8 cellular contexts compared by ENCODE assay signal in the genomic region with DNA sequence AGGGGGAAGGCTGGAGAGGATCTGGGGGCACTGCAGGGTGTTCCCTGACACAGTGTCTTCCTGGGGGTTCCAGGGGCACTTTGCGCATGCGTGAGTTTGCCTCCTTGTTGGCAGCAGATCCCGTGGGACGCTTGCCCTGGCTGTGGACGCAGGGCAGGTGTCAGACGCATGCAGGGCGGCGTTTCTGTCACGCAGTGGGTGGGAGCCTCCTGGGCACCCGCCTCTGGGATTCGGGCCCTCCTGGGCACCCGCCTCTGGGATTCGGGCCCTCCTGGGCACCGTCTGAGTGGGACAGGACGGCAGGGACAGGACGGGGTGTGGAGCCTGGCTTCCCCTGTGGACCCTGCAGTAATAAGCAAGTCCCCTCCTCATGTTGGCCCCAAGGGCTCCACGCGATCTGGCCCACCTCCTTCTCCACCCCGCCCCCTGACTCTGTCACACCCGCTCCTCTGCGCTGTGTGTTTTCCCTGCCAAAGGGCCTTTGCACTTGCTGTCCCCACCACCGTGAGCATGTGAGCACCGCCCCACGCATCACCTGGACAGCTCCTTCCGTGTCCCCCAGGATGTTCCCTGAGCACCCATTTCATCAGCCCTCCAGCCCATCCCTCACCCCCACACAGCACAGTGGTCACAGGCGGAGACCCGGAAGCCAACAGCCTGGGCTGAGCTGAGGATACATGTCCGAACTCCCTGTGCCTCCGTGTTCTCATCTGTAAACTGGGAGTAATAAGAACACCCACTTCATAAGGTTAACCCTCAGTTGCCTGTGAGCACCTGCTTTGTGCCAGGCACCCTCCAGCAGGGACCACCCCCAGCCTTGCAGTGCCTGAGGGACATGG. TPM values are rescaled to one million over a fixed set of nuclear protein-coding genes. Genes with fewer than 3 reads are reported as not detected.
DNase-seq lines count a peak whose midpoint lies in the region; ATAC-seq and TF ChIP-seq lines count a peak whose summit lies in the region.

No MANE protein-coding gene starts in this region.

- peak; percentile 77 for DNase-seq in DMS53 treated with DMSO at 0.1 percent for 48 hours (lab: John Stamatoyannopoulos, UW; ENCODE audit: unreplicated experiment)
- peak; percentile 40 for DNase-seq in NCI-H2227 treated with DMSO at 0.1 percent for 48 hours (lab: John Stamatoyannopoulos, UW)
- no peak for DNase-seq in esophagus squamous epithelium (lab: John Stamatoyannopoulos, UW)
- DNase-seq in sigmoid colon: peak; percentile 87
- DNase-seq in naive thymus-derived CD4-positive, alpha-beta T cell: no peak
- no peak for DNase-seq in stimulated activated naive CD4-positive, alpha-beta T cell treated with Interleukin-2 at 50 U/mL for 16 hours (lab: John Stamatoyannopoulos, UW)
- DNase-seq in NCI-H1048 (lab: John Stamatoyannopoulos, UW): no peak

- CTCF ChIA-PET in naive thymus-derived CD4-positive, alpha-beta T cell (lab: Charles Lee): no interaction called here

- intact Hi-C loops in esophagus squamous epithelium (cut with DNase I): no loop called here
- intact Hi-C loops in sigmoid colon (cut with DNase I): loop anchor here (5.0 to 10.0 kb wide), 2 partner anchors 115 to 728 kb away; a partner anchor contains a TSS
- intact Hi-C loops in naive thymus-derived CD4-positive, alpha-beta T cell (cut with micrococcal nuclease): loop anchor here in 1 of 2 donors (5.0 to 10.0 kb wide), 2 partner anchors 115 to 228 kb away; a partner anchor contains a TSS

- H3K36me3 Mint-ChIP-seq in naive thymus-derived CD4-positive, alpha-beta T cell: no peaks in the 10 kb centered on the region

- peaks cover 27 to 72% (median 41%) of the 10 kb centered on the region in 3 donors for H3K4me1 ChIP-seq in esophagus squamous epithelium
- peaks cover 0 to 46% (median 42%) of the 10 kb centered on the region in 4 donors for H3K4me1 ChIP-seq in sigmoid colon
- H3K4me1 ChIP-seq in naive thymus-derived CD4-positive, alpha-beta T cell (ENCODE audit: control insufficient read depth in 2 of 2, insufficient read depth in 2 of 2, low read length in 2 of 2): peaks cover 0 to 19% of the 10 kb centered on the region in 2 donors

- H3K4me1 Mint-ChIP-seq in naive thymus-derived CD4-positive, alpha-beta T cell: peaks cover 4 to 11% (median 9%) of the 10 kb centered on the region in 7 donors

- H3K4me3 Mint-ChIP-seq in naive thymus-derived CD4-positive, alpha-beta T cell: no peak overlapping the region

- H3K27ac Mint-ChIP-seq in naive thymus-derived CD4-positive, alpha-beta T cell: no peak overlapping the region

- POLR2A ChIA-PET in naive thymus-derived CD4-positive, alpha-beta T cell (lab: Charles Lee): no interaction called here

- 28 to 30% methylated on average over 12 to 15 of the region's 29 CpGs for WGBS in esophagus squamous epithelium, 2 donors
- 20 to 50% methylated on average over 29 of the region's 29 CpGs for WGBS in sigmoid colon, 2 donors

- H3K27ac ChIP-seq in esophagus squamous epithelium: peak overlapping the region in 3 of 4 donors; percentile 50 to 71 (median 67)
- H3K27ac ChIP-seq in sigmoid colon: peak overlapping the region; percentile 8 to 76 (median 26)
- no peak overlapping the region for H3K27ac ChIP-seq in naive thymus-derived CD4-positive, alpha-beta T cell (ENCODE audit: low read depth, low read length)

- H3K4me3 ChIP-seq in esophagus squamous epithelium (peak overlapping the region in 3 of 4 donors; percentile 29 to 55 (median 54)), sigmoid colon (peak overlapping the region; percentile 8 to 51 (median 34))
- no peak overlapping the region for H3K4me3 ChIP-seq in naive thymus-derived CD4-positive, alpha-beta T cell (ENCODE audit: low read length)

- TF ChIP-seq POLR2A in esophagus squamous epithelium (IDR thresholded peaks at IDR 0.05): no peak
- no peak for TF ChIP-seq POLR2A in sigmoid colon (IDR thresholded peaks at IDR 0.05)

- H3K27me3 Mint-ChIP-seq in naive thymus-derived CD4-positive, alpha-beta T cell: peaks cover 12 to 34% (median 16%) of the 10 kb centered on the region in 5 donors

- ATAC-seq in HG03095 (IDR thresholded peaks at IDR 0.05; ENCODE audit: unreplicated experiment): no peak
- ATAC-seq in naive thymus-derived CD4-positive, alpha-beta T cell: no peak

- H3K9me3 Mint-ChIP-seq in naive thymus-derived CD4-positive, alpha-beta T cell: no peaks in the 10 kb centered on the region

- TF ChIP-seq CTCF in esophagus squamous epithelium (IDR thresholded peaks at IDR 0.05) (no peak), sigmoid colon (IDR thresholded peaks at IDR 0.05) (no peak)

- TF ChIP-seq EP300 in sigmoid colon (IDR thresholded peaks at IDR 0.05): no peak

- H3K27me3 ChIP-seq in esophagus squamous epithelium (peaks cover 0 to 93% (median 9%) of the 10 kb centered on the region in 4 donors), sigmoid colon (peaks cover 18 to 85% (median 71%) of the 10 kb centered on the region in 3 donors)
- peaks cover 0 to under 1% of the 10 kb centered on the region in 2 donors for H3K27me3 ChIP-seq in naive thymus-derived CD4-positive, alpha-beta T cell (ENCODE audit: control insufficient read depth in 2 of 2, insufficient read depth in 2 of 2, low read length in 2 of 2)

- H3K36me3 ChIP-seq in esophagus squamous epithelium (no peaks in the 10 kb centered on the region), sigmoid colon (no peaks in the 10 kb centered on the region)
- H3K36me3 ChIP-seq in naive thymus-derived CD4-positive, alpha-beta T cell (ENCODE audit: control insufficient read depth in 2 of 3, insufficient read depth in 3 of 3, low read length in 3 of 3): no peaks in the 10 kb centered on the region

- no peaks in the 10 kb centered on the region for H3K9me3 ChIP-seq in esophagus squamous epithelium
- H3K9me3 ChIP-seq in sigmoid colon: no peaks in the 10 kb centered on the region
- H3K9me3 ChIP-seq in naive thymus-derived CD4-positive, alpha-beta T cell (ENCODE audit: control insufficient read depth in 2 of 3, low read length in 3 of 3): no peaks in the 10 kb centered on the region

RNA-seq across cellular contexts. Expression of a gene that starts 4.4 kb away (rescaled TPM):
- 1 to 10 TPM; 1.3 to 3.1 (median 1.9) TPM for total RNA-seq in esophagus squamous epithelium
- total RNA-seq in sigmoid colon: 1 to 10 TPM; 2.7 to 7.1 (median 4.9) TPM
- 1 to 10 TPM in 1 of 3 donors, under 1 TPM in 1, not detected in 1; 0.60 to 6.8 TPM for polyA plus RNA-seq in sigmoid colon
- total RNA-seq in naive thymus-derived CD4-positive, alpha-beta T cell: 1 to 10 TPM in 2 of 5 experiments, not detected in 3; 1.1 to 9.3 TPM
- not detected for polyA plus RNA-seq in naive thymus-derived CD4-positive, alpha-beta T cell

Comparison
In these comparisons a context has a peak if more than half of its experiments do, and no peak if none do; other contexts are left out.
1. DNase-seq: peak in DMS53 treated with DMSO at 0.1 percent for 48 hours (single experiment), NCI-H2227 treated with DMSO at 0.1 percent for 48 hours (single experiment) and sigmoid colon (single experiment); none in esophagus squamous epithelium (single experiment), naive thymus-derived CD4-positive, alpha-beta T cell (0 of 9), stimulated activated naive CD4-positive, alpha-beta T cell treated with Interleukin-2 at 50 U/mL for 16 hours (single experiment) and NCI-H1048 (single experiment).